ENCODE assay signal across 18 cellular contexts in genomic region chr2:224417361-224417729, GRCh38. TPM values are rescaled to one million over a fixed set of nuclear protein-coding genes. Genes with fewer than 3 reads are reported as not detected.
"Had no signal": no experiment of that assay in that cellular context is flagged by ENCODE, and none has a peak within 500 bp of the region (broad histone marks: within the 10 kb centered on the region; RNA-seq: fewer than 3 reads in every experiment).

No MANE protein-coding gene starts in this region.

- DNase-seq: activated CD4-positive, alpha-beta T cell treated with anti-CD3 and anti-CD28 coated beads for 1 hour; activated CD4-positive, alpha-beta T cell treated with anti-CD3 and anti-CD28 coated beads, Interleukin-2, amount 50 U/mL, for 48 hours; activated naive CD4-positive, alpha-beta T cell treated with anti-CD3 and anti-CD28 coated beads, Interleukin-2, amount 10 ng/mL, durations not matched to agents 7 days and 5 days; activated T-cell treated with anti-CD3 and anti-CD28 coated beads, Interleukin-2, amount 50 U/mL, for 1 hour; foreskin melanocyte; head of caudate nucleus; left cardiac atrium; lower lobe of right lung; pancreas; retina; stimulated activated CD4-positive, alpha-beta T cell treated with anti-CD3 and anti-CD28 coated beads, Interleukin-15, amount 100 ng/mL, for 24 hours; stimulated activated CD4-positive, alpha-beta T cell treated with anti-CD3 and anti-CD28 coated beads, Interleukin-4, amount 100 ng/mL, for 1 hour; stimulated activated naive B cell treated with anti-CD40 and anti-IgM and Interleukin-4, amounts not matched to agents 10 μg/mL and 1 μg/mL and 100 μg/mL, for 72 hours had no signal

- H3K9me3 ChIP-seq: lower lobe of right lung, pancreas, SJSA1, tibial nerve had no signal

- H3K36me3 ChIP-seq: cardiac muscle cell, lower lobe of right lung, neural progenitor cell, pancreas, SJSA1, tibial nerve had no signal

- H3K4me1 Mint-ChIP-seq: activated naive CD4-positive, alpha-beta T cell treated with anti-CD3 and anti-CD28 coated beads, Interleukin-2, amount 10 ng/mL, durations not matched to agents 7 days and 5 days; neural progenitor cell; stimulated activated naive B cell treated with anti-CD40 and anti-IgM and Interleukin-4, amounts not matched to agents 10 μg/mL and 1 μg/mL and 100 μg/mL, for 72 hours had no signal

- H3K4me2 ChIP-seq: neural progenitor cell had no signal

- H3K27ac ChIP-seq: cardiac muscle cell, lower lobe of right lung, neural progenitor cell, pancreas, SJSA1, tibial nerve had no signal

- H3K36me3 Mint-ChIP-seq: activated naive CD4-positive, alpha-beta T cell treated with anti-CD3 and anti-CD28 coated beads, Interleukin-2, amount 10 ng/mL, durations not matched to agents 7 days and 5 days; neural progenitor cell; stimulated activated naive B cell treated with anti-CD40 and anti-IgM and Interleukin-4, amounts not matched to agents 10 μg/mL and 1 μg/mL and 100 μg/mL, for 72 hours had no signal

- H3K9me3 Mint-ChIP-seq: activated naive CD4-positive, alpha-beta T cell treated with anti-CD3 and anti-CD28 coated beads, Interleukin-2, amount 10 ng/mL, durations not matched to agents 7 days and 5 days; neural progenitor cell had no signal

- H3K4me1 ChIP-seq: lower lobe of right lung, neural progenitor cell, pancreas, tibial nerve had no signal

- H3K4me3 Mint-ChIP-seq: activated naive CD4-positive, alpha-beta T cell treated with anti-CD3 and anti-CD28 coated beads, Interleukin-2, amount 10 ng/mL, durations not matched to agents 7 days and 5 days; neural progenitor cell; stimulated activated naive B cell treated with anti-CD40 and anti-IgM and Interleukin-4, amounts not matched to agents 10 μg/mL and 1 μg/mL and 100 μg/mL, for 72 hours had no signal

- H3K27me3 ChIP-seq: cardiac muscle cell, neural progenitor cell, pancreas, SJSA1, tibial nerve had no signal

- ATAC-seq: left cardiac atrium; lower lobe of right lung; pancreas; stimulated activated naive B cell treated with anti-CD40 and anti-IgM and Interleukin-4, amounts not matched to agents 10 μg/mL and 1 μg/mL and 100 μg/mL, for 72 hours had no signal

- H2AFZ ChIP-seq: neural progenitor cell had no signal

- H3K27ac Mint-ChIP-seq: activated naive CD4-positive, alpha-beta T cell treated with anti-CD3 and anti-CD28 coated beads, Interleukin-2, amount 10 ng/mL, durations not matched to agents 7 days and 5 days; neural progenitor cell; stimulated activated naive B cell treated with anti-CD40 and anti-IgM and Interleukin-4, amounts not matched to agents 10 μg/mL and 1 μg/mL and 100 μg/mL, for 72 hours had no signal

- H3K4me3 ChIP-seq: cardiac muscle cell, lower lobe of right lung, neural progenitor cell, pancreas, SJSA1, skin epidermis, tibial nerve had no signal

RNA-seq across cellular contexts. Expression of gene FAM124B, which starts 15.4 kb away (rescaled TPM):
- total RNA-seq: SJSA1 had no signal
